In genomic region chr18:36412778-36413177, GRCh38 we compare ENCODE assay signal across 12 cellular contexts.
DNase-seq lines count a peak whose midpoint lies in the region; ATAC-seq and TF ChIP-seq lines count a peak whose summit lies in the region.
"Had no signal": no experiment of that assay in that cellular context is flagged by ENCODE, and none has a peak within 500 bp of the region (broad histone marks: within the 10 kb centered on the region; RNA-seq: fewer than 3 reads in every experiment).

No MANE protein-coding gene starts in this region.

- H4K20me1 ChIP-seq in MM.1S (ENCODE audit: insufficient read depth, low read length): no peaks in the 10 kb centered on the region

- no peak overlapping the region for H3K9ac ChIP-seq in MM.1S (ENCODE audit: low read length)

- H3K27me3 Mint-ChIP-seq in chondrocyte (ENCODE audit: low read depth) (no peaks in the 10 kb centered on the region), progenitor cell of endocrine pancreas (peaks cover 3% of the 10 kb centered on the region)

- ATAC-seq in GM18861 (IDR thresholded peaks at IDR 0.05; ENCODE audit: unreplicated experiment) (no peak), HG02759 (IDR thresholded peaks at IDR 0.05; ENCODE audit: unreplicated experiment) (no peak)
- ATAC-seq: activated T-helper 17 cell treated with anti-CD3 and anti-CD28 coated beads, Interleukin-2, amount 50 U/mL, for 72 hours had no signal

- H3K4me3 Mint-ChIP-seq in chondrocyte (ENCODE audit: unreplicated experiment) (no peak overlapping the region), progenitor cell of endocrine pancreas (ENCODE audit: low read depth) (no peak overlapping the region)
- H3K4me3 Mint-ChIP-seq: activated T-helper 17 cell treated with anti-CD3 and anti-CD28 coated beads, Interleukin-2, amount 50 U/mL, for 72 hours; B cell had no signal

- no peaks in the 10 kb centered on the region for H3K36me3 ChIP-seq in MM.1S (replicated peaks; ENCODE audit: insufficient read depth, low read length)
- H3K36me3 ChIP-seq: HAP-1 had no signal

- H3K4me1 ChIP-seq in MM.1S (ENCODE audit: low read length): no peaks in the 10 kb centered on the region

- no peaks in the 10 kb centered on the region for H3K9me2 ChIP-seq in MM.1S (replicated peaks; ENCODE audit: insufficient read depth, low read length)

- H3K27me3 ChIP-seq in MM.1S (replicated peaks; ENCODE audit: insufficient read depth, low read length): no peaks in the 10 kb centered on the region

- peak; percentile 39 for TF ChIP-seq CTCF in MM.1S (IDR thresholded peaks at IDR 0.05; ENCODE audit: low read length)
- TF ChIP-seq CTCF in chondrocyte (IDR thresholded peaks at IDR 0.05): peak; percentile 61
- peak; percentile 48 for TF ChIP-seq CTCF in progenitor cell of endocrine pancreas (IDR thresholded peaks at IDR 0.05; ENCODE audit: unreplicated experiment)

- H3F3A ChIP-seq in MM.1S (ENCODE audit: insufficient read depth, low read length): no peaks in the 10 kb centered on the region

- H3K4me3 ChIP-seq in MM.1S (ENCODE audit: low read length): no peak overlapping the region
- H3K4me3 ChIP-seq: HAP-1 had no signal

- H3K27ac Mint-ChIP-seq in chondrocyte (ENCODE audit: unreplicated experiment) (no peak overlapping the region), progenitor cell of endocrine pancreas (no peak overlapping the region)
- H3K27ac Mint-ChIP-seq: activated T-helper 17 cell treated with anti-CD3 and anti-CD28 coated beads, Interleukin-2, amount 50 U/mL, for 72 hours; B cell had no signal

- no peak overlapping the region for H3K4me2 ChIP-seq in MM.1S (ENCODE audit: low read depth, low read length)

- no peak overlapping the region for H3K27ac ChIP-seq in MM.1S (ENCODE audit: low read length)

- DNase-seq in NCI-H146 (lab: John Stamatoyannopoulos, UW) (peak; percentile 46), NCI-H146 treated with DMSO at 0.1 percent for 48 hours (lab: John Stamatoyannopoulos, UW; ENCODE audit: unreplicated experiment) (no peak), MM.1S (peak; percentile 33), chondrocyte (ENCODE audit: low spot score) (no peak), progenitor cell of endocrine pancreas (ENCODE audit: low spot score, unreplicated experiment) (no peak), anterior cingulate cortex (lab: John Stamatoyannopoulos, UW) (no peak)
- DNase-seq: NCI-H446 treated with DMSO at 0.1 percent for 48 hours had no signal

- H3K4me1 Mint-ChIP-seq in chondrocyte (ENCODE audit: low read depth) (peaks cover 5% of the 10 kb centered on the region), progenitor cell of endocrine pancreas (ENCODE audit: low read depth) (peaks cover 2% of the 10 kb centered on the region)
- H3K4me1 Mint-ChIP-seq: activated T-helper 17 cell treated with anti-CD3 and anti-CD28 coated beads, Interleukin-2, amount 50 U/mL, for 72 hours; B cell had no signal

- H3K36me3 Mint-ChIP-seq in chondrocyte (ENCODE audit: low read depth) (no peaks in the 10 kb centered on the region), progenitor cell of endocrine pancreas (ENCODE audit: insufficient read depth) (no peaks in the 10 kb centered on the region)

- no peak overlapping the region for H2AFZ ChIP-seq in MM.1S (ENCODE audit: low read length)

- no peaks in the 10 kb centered on the region for H3K79me2 ChIP-seq in MM.1S (ENCODE audit: low read length)

- H3K9me3 ChIP-seq in MM.1S (replicated peaks; ENCODE audit: insufficient read depth, low read length): no peaks in the 10 kb centered on the region
- H3K9me3 ChIP-seq: HAP-1 had no signal

- H3K9me3 Mint-ChIP-seq in chondrocyte (ENCODE audit: low read depth) (no peaks in the 10 kb centered on the region), progenitor cell of endocrine pancreas (ENCODE audit: low read depth) (no peaks in the 10 kb centered on the region)
- H3K9me3 Mint-ChIP-seq: activated T-helper 17 cell treated with anti-CD3 and anti-CD28 coated beads, Interleukin-2, amount 50 U/mL, for 72 hours had no signal

Comparison
In these comparisons a context has a peak if more than half of its experiments do, and no peak if none do; other contexts are left out.
1. DNase-seq: peak in NCI-H146 (single experiment) and MM.1S (single experiment); none in NCI-H146 treated with DMSO at 0.1 percent for 48 hours (single experiment), chondrocyte (single experiment), progenitor cell of endocrine pancreas (single experiment) and anterior cingulate cortex (0 of 58).
2. Peak in every context shown above with its lines, with median percentiles within 50 percentile points of each other: CTCF ChIP-seq.